In the genomic region with DNA sequence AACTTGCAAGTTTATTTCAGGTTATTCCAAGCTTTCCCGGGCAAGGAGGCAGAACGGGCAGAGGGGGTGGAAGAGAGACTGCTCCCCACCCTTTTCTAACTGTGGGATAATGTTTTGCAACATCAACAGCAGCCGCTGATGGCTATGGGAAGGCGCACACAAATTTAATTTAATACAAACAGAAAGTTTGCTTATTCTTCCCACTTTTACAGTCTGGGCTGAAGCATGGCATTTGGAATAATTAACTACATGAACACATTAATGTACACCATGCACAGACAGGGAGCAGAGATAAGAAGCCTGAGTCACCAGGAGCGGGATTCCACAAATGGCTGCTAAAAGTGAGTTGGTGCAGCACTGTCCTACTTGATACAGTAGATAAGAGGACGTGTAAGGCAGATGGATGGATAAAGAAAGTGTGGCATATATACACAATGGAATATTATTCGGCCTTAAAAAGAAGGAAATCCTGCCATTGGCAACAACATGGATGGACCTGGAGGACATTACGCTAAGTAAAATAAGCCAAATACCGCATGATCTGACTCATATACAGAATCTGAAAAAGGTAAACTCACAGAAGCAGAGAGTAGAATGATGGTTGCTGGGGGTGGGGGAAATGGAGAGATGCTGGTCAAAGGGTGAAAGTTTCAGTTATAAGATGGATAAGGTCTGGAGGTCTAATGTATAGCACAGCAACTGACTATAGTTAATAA, we compare ENCODE assay signal across 2 cellular contexts.
TF ChIP-seq lines count a peak whose summit lies in the region.

No MANE protein-coding gene starts in this region.

TF ChIP-seq in IMR-90, 13 proteins besides CTCF, POLR2A, EP300 and RAD21:
- TF ChIP-seq CHD1 (IDR thresholded peaks at IDR 0.05; ENCODE audit: low read depth, low read length) (no peak), FOS (IDR thresholded peaks at IDR 0.05; ENCODE audit: low read depth, low read length) (no peak), SMC3 (IDR thresholded peaks at IDR 0.05; ENCODE audit: low read depth, low read length) (no peak), MXI1 (IDR thresholded peaks at IDR 0.05; ENCODE audit: borderline replicate concordance, low read depth, low read length) (no peak), RCOR1 (IDR thresholded peaks at IDR 0.05; ENCODE audit: insufficient replicate concordance, low read length) (no peak), MAFK (IDR thresholded peaks at IDR 0.05; ENCODE audit: low read depth, low read length) (no peak), CEBPB (IDR thresholded peaks at IDR 0.05; ENCODE audit: low read depth, low read length) (no peak), RFX5 (IDR thresholded peaks at IDR 0.05; ENCODE audit: low read depth, low read length) (no peak), NFE2L2 (IDR thresholded peaks at IDR 0.05; ENCODE audit: low read depth, low read length) (no peak), USF2 (IDR thresholded peaks at IDR 0.05; ENCODE audit: low read depth, low read length) (no peak), BHLHE40 (IDR thresholded peaks at IDR 0.05; ENCODE audit: low read depth, low read length) (no peak), MAZ (IDR thresholded peaks at IDR 0.05; ENCODE audit: borderline replicate concordance, low read depth, low read length) (no peak)
- TF ChIP-seq, protein P1, sequence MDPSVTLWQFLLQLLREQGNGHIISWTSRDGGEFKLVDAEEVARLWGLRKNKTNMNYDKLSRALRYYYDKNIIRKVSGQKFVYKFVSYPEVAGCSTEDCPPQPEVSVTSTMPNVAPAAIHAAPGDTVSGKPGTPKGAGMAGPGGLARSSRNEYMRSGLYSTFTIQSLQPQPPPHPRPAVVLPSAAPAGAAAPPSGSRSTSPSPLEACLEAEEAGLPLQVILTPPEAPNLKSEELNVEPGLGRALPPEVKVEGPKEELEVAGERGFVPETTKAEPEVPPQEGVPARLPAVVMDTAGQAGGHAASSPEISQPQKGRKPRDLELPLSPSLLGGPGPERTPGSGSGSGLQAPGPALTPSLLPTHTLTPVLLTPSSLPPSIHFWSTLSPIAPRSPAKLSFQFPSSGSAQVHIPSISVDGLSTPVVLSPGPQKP (IDR thresholded peaks at IDR 0.05; ENCODE audit: borderline replicate concordance, low read depth, low read length), result no peak

TF ChIP-seq in K562, 482 proteins besides CTCF, POLR2A, EP300 and RAD21:
- TF ChIP-seq, protein P2, sequence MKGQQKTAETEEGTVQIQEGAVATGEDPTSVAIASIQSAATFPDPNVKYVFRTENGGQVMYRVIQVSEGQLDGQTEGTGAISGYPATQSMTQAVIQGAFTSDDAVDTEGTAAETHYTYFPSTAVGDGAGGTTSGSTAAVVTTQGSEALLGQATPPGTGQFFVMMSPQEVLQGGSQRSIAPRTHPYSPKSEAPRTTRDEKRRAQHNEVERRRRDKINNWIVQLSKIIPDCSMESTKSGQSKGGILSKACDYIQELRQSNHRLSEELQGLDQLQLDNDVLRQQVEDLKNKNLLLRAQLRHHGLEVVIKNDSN (CRISPR knock-in tag; IDR thresholded peaks at IDR 0.05), result no peak
- peak; percentile 76 for TF ChIP-seq FOSL1 (tag; conservative IDR thresholded peaks at IDR 0.05)
